In the genomic region with DNA sequence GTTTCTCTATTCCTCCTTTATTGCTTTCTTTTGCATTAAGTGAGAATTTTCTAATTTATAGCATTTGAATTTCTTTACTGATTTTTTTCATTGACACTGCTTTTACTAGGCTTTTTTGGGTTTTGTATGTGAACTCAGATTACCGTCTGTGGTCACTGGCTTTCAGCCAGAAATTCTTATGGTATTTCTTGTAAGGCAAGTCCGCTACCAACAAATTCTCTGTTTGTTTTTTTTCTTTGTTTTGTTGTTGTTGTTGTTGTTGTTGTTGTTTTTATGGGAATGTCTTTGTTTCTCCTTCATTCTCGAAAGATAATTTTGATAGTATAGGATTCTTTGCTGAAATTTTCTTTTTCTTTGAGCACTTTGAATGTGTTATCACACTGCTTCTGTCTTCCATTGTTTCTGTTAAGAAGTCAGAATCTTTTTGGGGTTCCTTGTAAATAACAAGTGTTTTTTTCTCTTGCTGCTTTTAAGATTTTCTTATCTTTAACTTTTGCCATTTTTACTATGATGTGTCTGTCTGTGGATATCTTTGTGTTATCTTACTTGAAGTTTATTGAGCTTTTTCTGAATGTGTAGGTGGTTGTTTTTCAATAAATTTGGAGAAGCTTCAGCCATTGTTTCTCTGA, we compare ENCODE assay signal across 22 cellular contexts. TPM values are rescaled to one million over a fixed set of nuclear protein-coding genes. Genes with fewer than 3 reads are reported as not detected.
"Had no signal": no experiment of that assay in that cellular context is flagged by ENCODE, and none has a peak within 500 bp of the region (broad histone marks: within the 10 kb centered on the region; RNA-seq: fewer than 3 reads in every experiment).

No MANE protein-coding gene starts in this region.

- H3K4me3 Mint-ChIP-seq: activated CD4-positive, alpha-beta T cell treated with anti-CD3 and anti-CD28 coated beads for 36 hours; activated CD8-positive, alpha-beta T cell treated with anti-CD3 and anti-CD28 coated beads for 36 hours; activated naive CD4-positive, alpha-beta T cell treated with anti-CD3 and anti-CD28 coated beads, Interleukin-2, amount 50 U/mL, for 24 hours; activated T-cell treated with anti-CD3 and anti-CD28 coated beads, Interleukin-2, amount 50 U/mL, for 4 hours; neural crest cell; stimulated activated naive CD8-positive, alpha-beta T cell treated with anti-CD3 and anti-CD28 coated beads, Interleukin-15, amount 100 ng/mL, for 72 hours; T-helper 17 cell had no signal

- H3K4me3 ChIP-seq: adrenal gland, dorsolateral prefrontal cortex, esophagus squamous epithelium, heart left ventricle, prostate gland, spleen, upper lobe of left lung had no signal

- H3K27ac ChIP-seq: adrenal gland, dorsolateral prefrontal cortex, esophagus squamous epithelium, heart left ventricle, prostate gland, spleen, upper lobe of left lung, WERI-Rb-1 had no signal

- DNase-seq: activated CD4-positive, alpha-beta T cell treated with anti-CD3 and anti-CD28 coated beads for 36 hours; activated CD8-positive, alpha-beta T cell treated with anti-CD3 and anti-CD28 coated beads for 36 hours; activated effector memory CD4-positive, alpha-beta T cell treated with anti-CD3 and anti-CD28 coated beads, Interleukin-2, amount 50 U/mL, for 16 hours; activated T-cell treated with anti-CD3 and anti-CD28 coated beads, Interleukin-2, amount 50 U/mL, for 4 hours; adrenal gland; dorsolateral prefrontal cortex; esophagus squamous epithelium; heart left ventricle; right cardiac atrium; spleen; stimulated activated naive CD8-positive, alpha-beta T cell treated with anti-CD3 and anti-CD28 coated beads, Interleukin-15, amount 100 ng/mL, for 72 hours; T-helper 17 cell; upper lobe of left lung; WERI-Rb-1 had no signal

- H3K4me1 ChIP-seq: adrenal gland, esophagus squamous epithelium, prostate gland, spleen, upper lobe of left lung had no signal

- H3K9me3 ChIP-seq: adrenal gland, prostate gland had no signal

- H3K27me3 Mint-ChIP-seq: activated CD4-positive, alpha-beta T cell treated with anti-CD3 and anti-CD28 coated beads for 36 hours; activated CD8-positive, alpha-beta T cell treated with anti-CD3 and anti-CD28 coated beads for 36 hours; stimulated activated naive CD8-positive, alpha-beta T cell treated with anti-CD3 and anti-CD28 coated beads, Interleukin-15, amount 100 ng/mL, for 72 hours; T-helper 17 cell had no signal

- H3K27me3 ChIP-seq: adrenal gland, dorsolateral prefrontal cortex, esophagus squamous epithelium, heart left ventricle, spleen, upper lobe of left lung had no signal

- FAIRE-seq: frontal cortex had no signal

- H3K4me1 Mint-ChIP-seq: activated CD4-positive, alpha-beta T cell treated with anti-CD3 and anti-CD28 coated beads for 36 hours; stimulated activated naive CD8-positive, alpha-beta T cell treated with anti-CD3 and anti-CD28 coated beads, Interleukin-15, amount 100 ng/mL, for 72 hours; T-helper 17 cell had no signal

- H3K27ac Mint-ChIP-seq: activated CD4-positive, alpha-beta T cell treated with anti-CD3 and anti-CD28 coated beads for 36 hours; activated CD8-positive, alpha-beta T cell treated with anti-CD3 and anti-CD28 coated beads for 36 hours; activated naive CD4-positive, alpha-beta T cell treated with anti-CD3 and anti-CD28 coated beads, Interleukin-2, amount 50 U/mL, for 24 hours; stimulated activated naive CD8-positive, alpha-beta T cell treated with anti-CD3 and anti-CD28 coated beads, Interleukin-15, amount 100 ng/mL, for 72 hours; T-helper 17 cell had no signal

- H3K36me3 ChIP-seq: adrenal gland, esophagus squamous epithelium, heart left ventricle, prostate gland, spleen, upper lobe of left lung, WERI-Rb-1 had no signal

- ATAC-seq: activated CD4-positive, alpha-beta T cell treated with anti-CD3 and anti-CD28 coated beads for 36 hours; activated CD8-positive, alpha-beta T cell treated with anti-CD3 and anti-CD28 coated beads for 36 hours; activated T-cell treated with anti-CD3 and anti-CD28 coated beads, Interleukin-2, amount 50 U/mL, for 4 hours; heart left ventricle; right cardiac atrium; stimulated activated naive CD8-positive, alpha-beta T cell treated with anti-CD3 and anti-CD28 coated beads, Interleukin-15, amount 100 ng/mL, for 72 hours; T-helper 17 cell had no signal

RNA-seq across cellular contexts. Expression of a gene that starts 15.0 kb away (rescaled TPM):
- total RNA-seq: activated CD4-positive, alpha-beta T cell treated with anti-CD3 and anti-CD28 coated beads for 36 hours; activated CD8-positive, alpha-beta T cell treated with anti-CD3 and anti-CD28 coated beads for 36 hours; activated T-cell treated with anti-CD3 and anti-CD28 coated beads, Interleukin-2, amount 50 U/mL, for 4 hours; adrenal gland; frontal cortex; mesenteric fat pad; neural crest cell; osteoblast; spleen; T-helper 17 cell; temporal lobe had no signal

RNA-seq across cellular contexts. Expression of a gene that starts 54.8 kb away (rescaled TPM):
- total RNA-seq: activated CD4-positive, alpha-beta T cell treated with anti-CD3 and anti-CD28 coated beads for 36 hours; activated CD8-positive, alpha-beta T cell treated with anti-CD3 and anti-CD28 coated beads for 36 hours; activated T-cell treated with anti-CD3 and anti-CD28 coated beads, Interleukin-2, amount 50 U/mL, for 4 hours; esophagus squamous epithelium; frontal cortex; heart left ventricle; lower leg skin; mesenteric fat pad; neural crest cell; osteoblast; prostate gland; right cardiac atrium; spleen; T-helper 17 cell; temporal lobe had no signal
